2 cellular contexts compared by ENCODE assay signal in the genomic region with DNA sequence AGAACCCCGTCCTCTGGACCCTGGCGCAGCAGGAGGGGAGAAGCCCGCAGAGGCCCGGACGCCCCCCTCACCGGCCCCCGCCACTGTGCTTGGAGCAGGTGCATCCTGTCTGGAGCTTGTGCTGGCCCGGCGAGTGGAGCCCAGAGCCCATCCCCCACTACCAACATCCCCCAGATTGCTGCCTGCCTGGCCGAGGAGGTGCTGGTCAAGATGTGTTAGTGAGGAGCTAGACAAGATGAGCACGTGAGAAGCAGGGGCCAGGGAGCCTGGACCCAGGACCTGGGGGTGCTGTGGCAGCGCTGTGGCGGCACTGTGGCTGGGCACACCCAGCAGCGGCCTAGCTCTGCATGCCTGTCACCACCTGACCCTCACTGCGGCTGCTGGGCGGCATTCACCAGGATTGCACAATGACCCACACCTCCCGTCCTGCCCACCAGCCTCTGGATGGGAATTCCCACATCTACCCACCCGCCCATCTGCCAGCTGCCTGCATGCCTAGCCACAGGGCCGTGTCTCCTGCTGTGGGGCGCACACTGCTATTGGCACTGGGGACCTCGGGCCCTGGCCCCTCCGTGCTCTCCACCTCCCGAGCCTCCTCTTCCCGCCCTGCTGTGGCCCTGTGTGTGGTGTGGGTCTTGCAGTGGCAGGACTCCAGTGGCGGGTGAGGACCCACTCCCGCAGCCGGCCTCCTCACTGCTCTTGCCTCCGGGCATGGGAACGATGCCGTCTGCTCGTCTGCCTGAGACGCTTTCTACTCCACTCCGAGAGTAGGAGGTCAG.
A peak's percentile ranks its signal among the peaks of the same experiment; 100 is the strongest.
TF ChIP-seq lines count a peak whose summit lies in the region.

No MANE protein-coding gene starts in this region.

TF ChIP-seq in K562, 482 proteins besides CTCF, POLR2A, EP300 and RAD21:
- peak; percentile 58 for TF ChIP-seq CEBPB (tag; IDR thresholded peaks at IDR 0.05)
- peak; percentile 21; the same call in 1 of the 2 replicates for TF ChIP-seq ZBTB7A (IDR thresholded peaks at IDR 0.05; ENCODE audit: borderline replicate concordance, control insufficient read depth, low read depth, low read length)
- TF ChIP-seq CBFA2T3 (IDR thresholded peaks at IDR 0.05) = no peak
- TF ChIP-seq U2AF2 (optimal IDR thresholded peaks at IDR 0.05; ENCODE audit: low read depth, low read length) = no peak
- TF ChIP-seq SAFB2 (IDR thresholded peaks at IDR 0.05; ENCODE audit: borderline replicate concordance, low read depth, low read length, severe bottlenecking) = no peak
- TF ChIP-seq, protein P1, sequence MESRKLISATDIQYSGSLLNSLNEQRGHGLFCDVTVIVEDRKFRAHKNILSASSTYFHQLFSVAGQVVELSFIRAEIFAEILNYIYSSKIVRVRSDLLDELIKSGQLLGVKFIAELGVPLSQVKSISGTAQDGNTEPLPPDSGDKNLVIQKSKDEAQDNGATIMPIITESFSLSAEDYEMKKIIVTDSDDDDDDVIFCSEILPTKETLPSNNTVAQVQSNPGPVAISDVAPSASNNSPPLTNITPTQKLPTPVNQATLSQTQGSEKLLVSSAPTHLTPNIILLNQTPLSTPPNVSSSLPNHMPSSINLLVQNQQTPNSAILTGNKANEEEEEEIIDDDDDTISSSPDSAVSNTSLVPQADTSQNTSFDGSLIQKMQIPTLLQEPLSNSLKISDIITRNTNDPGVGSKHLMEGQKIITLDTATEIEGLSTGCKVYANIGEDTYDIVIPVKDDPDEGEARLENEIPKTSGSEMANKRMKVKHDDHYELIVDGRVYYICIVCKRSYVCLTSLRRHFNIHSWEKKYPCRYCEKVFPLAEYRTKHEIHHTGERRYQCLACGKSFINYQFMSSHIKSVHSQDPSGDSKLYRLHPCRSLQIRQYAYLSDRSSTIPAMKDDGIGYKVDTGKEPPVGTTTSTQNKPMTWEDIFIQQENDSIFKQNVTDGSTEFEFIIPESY (CRISPR knock-in tag; IDR thresholded peaks at IDR 0.05) = peak; percentile 36; the same call in 1 of the 2 replicates

TF ChIP-seq in HepG2, 621 proteins besides CTCF, POLR2A, EP300 and RAD21:
- TF ChIP-seq SIX4 (CRISPR knock-in tag; IDR thresholded peaks at IDR 0.05) (no peak), ZNF121 (CRISPR knock-in tag; IDR thresholded peaks at IDR 0.05) (no peak), ZEB1 (IDR thresholded peaks at IDR 0.05; ENCODE audit: insufficient replicate concordance, low read depth) (no peak), CEBPB (IDR thresholded peaks at IDR 0.05; ENCODE audit: borderline replicate concordance, low read depth, low read length) (peak; percentile 46; the same call in 1 of the 2 replicates), ZNF510 (CRISPR knock-in tag; IDR thresholded peaks at IDR 0.05; ENCODE audit: low read depth) (no peak), CREM (IDR thresholded peaks at IDR 0.05) (no peak), CREM (CRISPR knock-in tag; IDR thresholded peaks at IDR 0.05) (no peak), ZNF367 (CRISPR knock-in tag; IDR thresholded peaks at IDR 0.05; ENCODE audit: borderline replicate concordance) (no peak), ZNF432 (CRISPR knock-in tag; IDR thresholded peaks at IDR 0.05; ENCODE audit: borderline replicate concordance) (no peak), ZNF354B (CRISPR knock-in tag; IDR thresholded peaks at IDR 0.05) (no peak), BRD4 (CRISPR knock-in tag; IDR thresholded peaks at IDR 0.05) (no peak), POLR2AphosphoS2 (IDR thresholded peaks at IDR 0.05; ENCODE audit: low read depth, low read length) (no peak), ZNF484 (CRISPR knock-in tag; IDR thresholded peaks at IDR 0.05; ENCODE audit: borderline replicate concordance, low read depth) (no peak)
- TF ChIP-seq, protein P2, sequence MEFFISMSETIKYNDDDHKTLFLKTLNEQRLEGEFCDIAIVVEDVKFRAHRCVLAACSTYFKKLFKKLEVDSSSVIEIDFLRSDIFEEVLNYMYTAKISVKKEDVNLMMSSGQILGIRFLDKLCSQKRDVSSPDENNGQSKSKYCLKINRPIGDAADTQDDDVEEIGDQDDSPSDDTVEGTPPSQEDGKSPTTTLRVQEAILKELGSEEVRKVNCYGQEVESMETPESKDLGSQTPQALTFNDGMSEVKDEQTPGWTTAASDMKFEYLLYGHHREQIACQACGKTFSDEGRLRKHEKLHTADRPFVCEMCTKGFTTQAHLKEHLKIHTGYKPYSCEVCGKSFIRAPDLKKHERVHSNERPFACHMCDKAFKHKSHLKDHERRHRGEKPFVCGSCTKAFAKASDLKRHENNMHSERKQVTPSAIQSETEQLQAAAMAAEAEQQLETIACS (CRISPR knock-in tag; IDR thresholded peaks at IDR 0.05) = no peak
- TF ChIP-seq, protein P3, sequence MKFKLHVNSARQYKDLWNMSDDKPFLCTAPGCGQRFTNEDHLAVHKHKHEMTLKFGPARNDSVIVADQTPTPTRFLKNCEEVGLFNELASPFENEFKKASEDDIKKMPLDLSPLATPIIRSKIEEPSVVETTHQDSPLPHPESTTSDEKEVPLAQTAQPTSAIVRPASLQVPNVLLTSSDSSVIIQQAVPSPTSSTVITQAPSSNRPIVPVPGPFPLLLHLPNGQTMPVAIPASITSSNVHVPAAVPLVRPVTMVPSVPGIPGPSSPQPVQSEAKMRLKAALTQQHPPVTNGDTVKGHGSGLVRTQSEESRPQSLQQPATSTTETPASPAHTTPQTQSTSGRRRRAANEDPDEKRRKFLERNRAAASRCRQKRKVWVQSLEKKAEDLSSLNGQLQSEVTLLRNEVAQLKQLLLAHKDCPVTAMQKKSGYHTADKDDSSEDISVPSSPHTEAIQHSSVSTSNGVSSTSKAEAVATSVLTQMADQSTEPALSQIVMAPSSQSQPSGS (CRISPR knock-in tag; IDR thresholded peaks at IDR 0.05) = no peak
- TF ChIP-seq, protein P4, sequence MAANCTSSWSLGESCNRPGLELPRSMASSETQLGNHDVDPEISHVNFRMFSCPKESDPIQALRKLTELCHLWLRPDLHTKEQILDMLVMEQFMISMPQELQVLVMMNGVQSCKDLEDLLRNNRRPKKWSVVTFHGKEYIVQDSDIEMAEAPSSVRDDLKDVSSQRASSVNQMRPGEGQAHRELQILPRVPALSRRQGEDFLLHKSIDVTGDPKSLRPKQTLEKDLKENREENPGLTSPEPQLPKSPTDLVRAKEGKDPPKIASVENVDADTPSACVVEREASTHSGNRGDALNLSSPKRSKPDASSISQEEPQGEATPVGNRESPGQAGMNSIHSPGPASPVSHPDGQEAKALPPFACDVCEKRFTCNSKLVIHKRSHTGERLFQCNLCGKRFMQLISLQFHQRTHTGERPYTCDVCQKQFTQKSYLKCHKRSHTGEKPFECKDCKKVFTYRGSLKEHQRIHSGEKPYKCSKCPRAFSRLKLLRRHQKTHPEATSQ (CRISPR knock-in tag; IDR thresholded peaks at IDR 0.05; ENCODE audit: borderline replicate concordance) = no peak
- TF ChIP-seq, protein P1 (CRISPR knock-in tag; IDR thresholded peaks at IDR 0.05) = 0 out of 2 replicates have a peak, but pooled peaks have one; percentile 35
- TF ChIP-seq, protein P5, sequence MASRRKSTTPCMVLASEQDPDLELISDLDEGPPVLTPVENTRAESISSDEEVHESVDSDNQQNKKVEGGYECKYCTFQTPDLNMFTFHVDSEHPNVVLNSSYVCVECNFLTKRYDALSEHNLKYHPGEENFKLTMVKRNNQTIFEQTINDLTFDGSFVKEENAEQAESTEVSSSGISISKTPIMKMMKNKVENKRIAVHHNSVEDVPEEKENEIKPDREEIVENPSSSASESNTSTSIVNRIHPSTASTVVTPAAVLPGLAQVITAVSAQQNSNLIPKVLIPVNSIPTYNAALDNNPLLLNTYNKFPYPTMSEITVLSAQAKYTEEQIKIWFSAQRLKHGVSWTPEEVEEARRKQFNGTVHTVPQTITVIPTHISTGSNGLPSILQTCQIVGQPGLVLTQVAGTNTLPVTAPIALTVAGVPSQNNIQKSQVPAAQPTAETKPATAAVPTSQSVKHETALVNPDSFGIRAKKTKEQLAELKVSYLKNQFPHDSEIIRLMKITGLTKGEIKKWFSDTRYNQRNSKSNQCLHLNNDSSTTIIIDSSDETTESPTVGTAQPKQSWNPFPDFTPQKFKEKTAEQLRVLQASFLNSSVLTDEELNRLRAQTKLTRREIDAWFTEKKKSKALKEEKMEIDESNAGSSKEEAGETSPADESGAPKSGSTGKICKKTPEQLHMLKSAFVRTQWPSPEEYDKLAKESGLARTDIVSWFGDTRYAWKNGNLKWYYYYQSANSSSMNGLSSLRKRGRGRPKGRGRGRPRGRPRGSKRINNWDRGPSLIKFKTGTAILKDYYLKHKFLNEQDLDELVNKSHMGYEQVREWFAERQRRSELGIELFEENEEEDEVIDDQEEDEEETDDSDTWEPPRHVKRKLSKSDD (CRISPR knock-in tag; IDR thresholded peaks at IDR 0.05; ENCODE audit: low read depth) = no peak
